In the genomic region with DNA sequence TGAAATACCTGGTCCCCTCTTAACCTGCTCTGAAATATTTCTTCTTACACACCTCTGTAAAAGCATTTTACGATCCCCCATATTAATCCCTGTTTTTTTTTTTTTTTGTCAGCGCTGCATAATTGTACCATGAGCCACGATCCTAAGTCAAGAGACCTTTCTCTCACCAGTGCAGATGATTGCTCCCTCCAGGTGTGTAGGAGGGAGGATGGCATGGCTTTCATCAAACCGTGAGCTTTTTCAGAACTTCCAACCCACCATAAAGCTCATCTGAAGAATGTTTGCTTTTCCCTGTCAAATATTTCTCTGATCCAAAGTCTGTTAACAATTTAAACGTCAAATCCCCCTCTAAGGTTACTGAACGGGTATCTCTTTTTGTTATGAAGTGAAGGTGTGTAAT, we compare ENCODE assay signal across 25 cellular contexts.
"Had no signal": no experiment of that assay in that cellular context is flagged by ENCODE, and none has a peak within 500 bp of the region (broad histone marks: within the 10 kb centered on the region; RNA-seq: fewer than 3 reads in every experiment).

No MANE protein-coding gene starts in this region.

- H3K9me2 ChIP-seq: SK-N-SH had no signal

- H3K27me3 ChIP-seq: SJCRH30 had no signal

- H3K27ac ChIP-seq: SJCRH30 had no signal

- H3K9me3 Mint-ChIP-seq: activated CD4-positive, alpha-beta T cell treated with anti-CD3 and anti-CD28 coated beads, Interleukin-2, amount 10 ng/mL, durations not matched to agents 7 days and 5 days; activated naive CD4-positive, alpha-beta T cell treated with anti-CD3 and anti-CD28 coated beads, Interleukin-2, amount 10 ng/mL, durations not matched to agents 7 days and 5 days; activated naive CD8-positive, alpha-beta T cell treated with anti-CD3 and anti-CD28 coated beads, Interleukin-2, amount 50 U/mL, for 24 hours; T-helper 1 cell treated with Interleukin-12 subunit alpha and Interleukin-12 subunit beta and Interleukin-4 antibody, amounts not matched to agents 30 μg/mL and 1 μg/mL, for 36 hours; T-helper 2 cell treated with Interferon-gamma antibody and Interleukin-4, amounts not matched to agents 5 μg/mL and 100 μg/mL, for 36 hours had no signal

- H3K4me3 ChIP-seq: SJCRH30 had no signal

- H3K36me3 Mint-ChIP-seq: activated naive CD4-positive, alpha-beta T cell treated with anti-CD3 and anti-CD28 coated beads, Interleukin-2, amount 10 ng/mL, durations not matched to agents 7 days and 5 days; activated naive CD8-positive, alpha-beta T cell; brain had no signal

- H3K4me1 ChIP-seq: SJCRH30 had no signal

- DNase-seq: activated CD4-positive, alpha-beta T cell treated with anti-CD3 and anti-CD28 coated beads, Interleukin-2, amount 10 ng/mL, durations not matched to agents 7 days and 5 days; activated CD4-positive, alpha-beta T cell treated with anti-CD3 and anti-CD28 coated beads, Interleukin-2, amount 50 U/mL, for 48 hours; activated CD8-positive, alpha-beta T cell treated with anti-CD3 and anti-CD28 coated beads, Interleukin-2, amount 10 ng/mL, durations not matched to agents 7 days and 5 days; activated effector memory CD4-positive, alpha-beta T cell treated with Interleukin-2 at 50 U/mL for 16 hours; activated naive CD4-positive, alpha-beta T cell treated with anti-CD3 and anti-CD28 coated beads, Interleukin-2, amount 10 ng/mL, durations not matched to agents 7 days and 5 days; activated naive CD8-positive, alpha-beta T cell treated with anti-CD3 and anti-CD28 coated beads, Interleukin-2, amount 50 U/mL, for 24 hours; activated T-cell treated with anti-CD3 and anti-CD28 coated beads for 4 hours; activated T-cell treated with anti-CD3 and anti-CD28 coated beads, Interleukin-2, amount 50 U/mL, for 48 hours; anterior cingulate cortex; cerebellar nuclear complex; Karpas-422; KBM-7; NCI-H1105; NCI-H1417 treated with DMSO at 0.1 percent for 48 hours; NCI-H1694 treated with DMSO at 0.1 percent for 48 hours; NCI-H2029; NCI-H524 treated with DMSO at 0.1 percent for 48 hours; NCI-H774; SHP77; SJCRH30; SK-N-SH had no signal

- H3K27ac Mint-ChIP-seq: activated CD4-positive, alpha-beta T cell treated with anti-CD3 and anti-CD28 coated beads, Interleukin-2, amount 10 ng/mL, durations not matched to agents 7 days and 5 days; activated CD8-positive, alpha-beta T cell treated with anti-CD3 and anti-CD28 coated beads, Interleukin-2, amount 10 ng/mL, durations not matched to agents 7 days and 5 days; activated naive CD4-positive, alpha-beta T cell treated with anti-CD3 and anti-CD28 coated beads, Interleukin-2, amount 10 ng/mL, durations not matched to agents 7 days and 5 days; activated naive CD8-positive, alpha-beta T cell; activated naive CD8-positive, alpha-beta T cell treated with anti-CD3 and anti-CD28 coated beads, Interleukin-2, amount 50 U/mL, for 24 hours; brain; T-helper 1 cell treated with Interleukin-12 subunit alpha and Interleukin-12 subunit beta and Interleukin-4 antibody, amounts not matched to agents 30 μg/mL and 1 μg/mL, for 36 hours; T-helper 2 cell treated with Interferon-gamma antibody and Interleukin-4, amounts not matched to agents 5 μg/mL and 100 μg/mL, for 36 hours had no signal

- H3K9me3 ChIP-seq: SJCRH30, SK-N-SH had no signal

- H3K36me3 ChIP-seq: SJCRH30 had no signal

- H3K4me1 Mint-ChIP-seq: activated naive CD4-positive, alpha-beta T cell treated with anti-CD3 and anti-CD28 coated beads, Interleukin-2, amount 10 ng/mL, durations not matched to agents 7 days and 5 days; activated naive CD8-positive, alpha-beta T cell treated with anti-CD3 and anti-CD28 coated beads, Interleukin-2, amount 50 U/mL, for 24 hours; brain had no signal

- H3K4me2 ChIP-seq: SK-N-SH had no signal

- H3K4me3 Mint-ChIP-seq: activated CD4-positive, alpha-beta T cell treated with anti-CD3 and anti-CD28 coated beads, Interleukin-2, amount 10 ng/mL, durations not matched to agents 7 days and 5 days; activated CD8-positive, alpha-beta T cell treated with anti-CD3 and anti-CD28 coated beads, Interleukin-2, amount 10 ng/mL, durations not matched to agents 7 days and 5 days; activated naive CD4-positive, alpha-beta T cell treated with anti-CD3 and anti-CD28 coated beads, Interleukin-2, amount 10 ng/mL, durations not matched to agents 7 days and 5 days; activated naive CD8-positive, alpha-beta T cell; activated naive CD8-positive, alpha-beta T cell treated with anti-CD3 and anti-CD28 coated beads, Interleukin-2, amount 50 U/mL, for 24 hours; brain; T-helper 1 cell treated with Interleukin-12 subunit alpha and Interleukin-12 subunit beta and Interleukin-4 antibody, amounts not matched to agents 30 μg/mL and 1 μg/mL, for 36 hours; T-helper 2 cell treated with Interferon-gamma antibody and Interleukin-4, amounts not matched to agents 5 μg/mL and 100 μg/mL, for 36 hours had no signal
